Comparison of ENCODE assay signal across 9 cellular contexts in genomic region chr10:110357252-110357780, GRCh38. TPM values are rescaled to one million over a fixed set of nuclear protein-coding genes. Genes with fewer than 3 reads are reported as not detected.
DNase-seq lines count a peak whose midpoint lies in the region; ATAC-seq, FAIRE-seq and TF ChIP-seq lines count a peak whose summit lies in the region.
"Had no signal": no experiment of that assay in that cellular context is flagged by ENCODE, and none has a peak within 500 bp of the region (broad histone marks: within the 10 kb centered on the region; RNA-seq: fewer than 3 reads in every experiment).

No MANE protein-coding gene starts in this region.

- no peak for TF ChIP-seq EP300 in stomach (IDR thresholded peaks at IDR 0.05)

- H3K4me1 Mint-ChIP-seq in Calu3 (ENCODE audit: low read depth, unreplicated experiment) = peaks cover 47% of the 10 kb centered on the region

- no peaks in the 10 kb centered on the region for H3K79me2 ChIP-seq in Karpas-422 (ENCODE audit: low read length)

- H4K20me1 ChIP-seq in Karpas-422 (ENCODE audit: insufficient read depth, low read depth, low read length) = no peaks in the 10 kb centered on the region

- H3K9me2 ChIP-seq in Karpas-422 (replicated peaks; ENCODE audit: insufficient read depth, low read length) = no peaks in the 10 kb centered on the region

- no peak overlapping the region for H3K4me3 Mint-ChIP-seq in Calu3 (ENCODE audit: low read depth, unreplicated experiment)

- FAIRE-seq in GM18507 (lab: Jason Lieb, UNC) (peak; percentile 75), kidney (lab: Jason Lieb, UNC) (no peak)
- FAIRE-seq: TTC549 had no signal

- H3K9me3 Mint-ChIP-seq in Calu3 (ENCODE audit: low read depth, unreplicated experiment) = no peaks in the 10 kb centered on the region

- H3K27ac ChIP-seq in Karpas-422 (ENCODE audit: low read length) (peak overlapping the region; percentile 99), kidney (ENCODE audit: low read depth in 2 of 2, low read length in 2 of 2) (no peak overlapping the region), stomach (peak overlapping the region in 3 of 5 donors; percentile 16 to 68 (median 64))

- H2AFZ ChIP-seq in Karpas-422 (ENCODE audit: low read length) = no peak overlapping the region

- no peaks in the 10 kb centered on the region for H3K9me3 ChIP-seq in Karpas-422 (ENCODE audit: low read length)
- H3K9me3 ChIP-seq in kidney (ENCODE audit: control insufficient read depth in 1 of 2, low read length in 2 of 2) = no peaks in the 10 kb centered on the region
- H3K9me3 ChIP-seq in stomach = no peaks in the 10 kb centered on the region

- no peak for TF ChIP-seq POLR2A in stomach (IDR thresholded peaks at IDR 0.05)

- TF ChIP-seq CTCF in kidney (IDR thresholded peaks at IDR 0.05; ENCODE audit: borderline replicate concordance, extremely low read depth, insufficient read depth) = no peak
- TF ChIP-seq CTCF in stomach (IDR thresholded peaks at IDR 0.05) = no peak
- TF ChIP-seq CTCF in Calu3 (IDR thresholded peaks at IDR 0.05; ENCODE audit: unreplicated experiment) = no peak

- peaks cover 74% of the 10 kb centered on the region for H3K4me1 ChIP-seq in Karpas-422 (ENCODE audit: low read length)
- H3K4me1 ChIP-seq in kidney (ENCODE audit: control insufficient read depth in 1 of 2, insufficient read depth in 1 of 2, low read depth in 1 of 2, low read length in 2 of 2) = peaks cover 7 to 9% of the 10 kb centered on the region in 2 donors
- H3K4me1 ChIP-seq in stomach = peaks cover 16 to 36% (median 25%) of the 10 kb centered on the region in 4 donors

- peak overlapping the region; percentile 61 for H3K9ac ChIP-seq in Karpas-422 (ENCODE audit: low read length)
- H3K9ac ChIP-seq in kidney (ENCODE audit: low read length in 2 of 2) = peak overlapping the region; percentile 16 to 19

- H3K4me3 ChIP-seq in Karpas-422 (ENCODE audit: low read length) (peak overlapping the region; percentile 58; the same call in 1 of the 2 replicates), kidney (ENCODE audit: low read length in 2 of 2) (peak overlapping the region in 1 of 2 donors; percentile 3), stomach (no peak overlapping the region)

- BruUV-seq in Calu3 (replicated peaks; lab: Mats Ljungman, UMichigan) = no TSS peak

- ATAC-seq in HG03196 (IDR thresholded peaks at IDR 0.05; ENCODE audit: unreplicated experiment) (no peak), GM18858 (IDR thresholded peaks at IDR 0.05; ENCODE audit: unreplicated experiment) (no peak)

- no peaks in the 10 kb centered on the region for H3K36me3 ChIP-seq in Karpas-422 (ENCODE audit: insufficient read depth, low read length)
- H3K36me3 ChIP-seq in kidney (ENCODE audit: control insufficient read depth in 1 of 2, insufficient read depth in 2 of 2, low read length in 2 of 2) = no peaks in the 10 kb centered on the region
- H3K36me3 ChIP-seq in stomach = no peaks in the 10 kb centered on the region

- no peaks in the 10 kb centered on the region for H3K27me3 Mint-ChIP-seq in Calu3 (ENCODE audit: unreplicated experiment)

- intact Hi-C loops in kidney (cut with DNase I) (no loop called here), stomach (cut with DNase I; ENCODE audit: low total_unique reads) (no loop called here), Calu3 (cut with micrococcal nuclease; ENCODE audit: unreplicated experiment) (loop anchor here (5.0 kb wide), 3 partner anchors 40 to 55 kb away; no protein-coding TSS in a partner anchor)

- CTCF ChIA-PET in Calu3 (lab: Charles Lee) = interaction anchor here (1.2 kb wide), 1 partner anchor 38 kb away, joined by 3 read pairs; no protein-coding TSS in a partner anchor

- H3K4me2 ChIP-seq in Karpas-422 (ENCODE audit: low read depth, low read length, poor library complexity, severe bottlenecking) = peak overlapping the region; percentile 73

- no peak overlapping the region for H3K27ac Mint-ChIP-seq in Calu3 (ENCODE audit: unreplicated experiment)

- peak; percentile 36 for DNase-seq in GM18507 (ENCODE audit: extremely low spot score, insufficient read length, low read depth)
- DNase-seq in Karpas-422 = peak; percentile 59
- DNase-seq in activated T-helper 1 cell treated with Interleukin-2 at 50 U/mL for 16 hours (ENCODE audit: low read depth) = peak; percentile 33
- no peak for DNase-seq in kidney
- DNase-seq in stomach = no peak
- DNase-seq in Calu3 = no peak

- 58 to 78% (median 72%) methylated on average over 14 to 17 of the region's 17 CpGs for WGBS in stomach, 5 donors

- no peaks in the 10 kb centered on the region for H3K27me3 ChIP-seq in Karpas-422 (ENCODE audit: low read length)
- peaks cover 0 to 9% (median 4%) of the 10 kb centered on the region in 3 donors for H3K27me3 ChIP-seq in stomach

- H3K36me3 Mint-ChIP-seq in Calu3 (ENCODE audit: insufficient read depth, unreplicated experiment) = no peaks in the 10 kb centered on the region

RNA-seq across cellular contexts. Expression of gene SMNDC1, which starts 52.6 kb away (rescaled TPM):
- total RNA-seq in Karpas-422 (2014; rRNA removed; shearing (Covaris generic); ENCODE audit: low replicate concordance) = 9.8 and 26.1 TPM in 2 replicates
- total RNA-seq in kidney = 28.6 TPM
- polyA plus RNA-seq in kidney (ENCODE audit: insufficient read depth, low read depth, low replicate concordance) = 12.4 TPM
- total RNA-seq in stomach = 10 to 100 TPM in 3 of 5 donors, 1 to 10 TPM in 2; 7.8 to 31.6 (median 29.0) TPM
- 10 to 100 TPM in 1 of 3 donors, 1 to 10 TPM in 2; 7.7 to 21.7 (median 8.7) TPM for polyA plus RNA-seq in stomach
- 28.4 and 32.8 TPM in 2 replicates for total RNA-seq in Calu3 (2022)

Comparison
In these comparisons a context has a peak if more than half of its experiments do, and no peak if none do; other contexts are left out.
1. DNase-seq: peak in GM18507 (single experiment), Karpas-422 (single experiment) and activated T-helper 1 cell treated with Interleukin-2 at 50 U/mL for 16 hours (single experiment); none in kidney (single experiment), stomach (single experiment) and Calu3 (single experiment).
2. H3K27ac ChIP-seq: peak in Karpas-422 (single experiment) and stomach (3 of 5); none in kidney (0 of 2).